ENCODE assay signal across 20 cellular contexts in genomic region chr5:55638455-55638854, GRCh38.
A peak's percentile ranks its signal among the peaks of the same experiment; 100 is the strongest.
DNase-seq lines count a peak whose midpoint lies in the region; ATAC-seq, FAIRE-seq and TF ChIP-seq lines count a peak whose summit lies in the region.
"Had no signal": no experiment of that assay in that cellular context is flagged by ENCODE, and none has a peak within 500 bp of the region (broad histone marks: within the 10 kb centered on the region; RNA-seq: fewer than 3 reads in every experiment).

No MANE protein-coding gene starts in this region.

- in situ Hi-C loops in HepG2 (cut with HindIII; ENCODE audit: extremely low pct_ligation_motif_present, low pct_unique_long_range_greater_than_20kb) = no loop called here
- in situ Hi-C loops in astrocyte of the spinal cord (cut with HindIII; ENCODE audit: low sequenced_read_pairs) = no loop called here

- POLR2A ChIA-PET in HepG2 (lab: Yijun Ruan, JAX) = no interaction called here

- H3K9me3 ChIP-seq in liver (ENCODE audit: control insufficient read depth in 4 of 4, low read length in 3 of 4) (no peaks in the 10 kb centered on the region), HepG2 (ENCODE audit: low read length) (no peaks in the 10 kb centered on the region), muscle layer of colon (ENCODE audit: low read length) (no peaks in the 10 kb centered on the region), testis (no peaks in the 10 kb centered on the region)
- H3K9me3 ChIP-seq: upper lobe of left lung had no signal

- CTCF ChIA-PET in HepG2 (lab: Yijun Ruan, JAX; ENCODE audit: low intra/inter-chr PET ratio, low total read pairs) = no interaction called here

- BruUV-seq in HepG2 (replicated peaks; lab: Mats Ljungman, UMichigan) = no TSS peak

- no peak overlapping the region for H2AFZ ChIP-seq in HepG2 (ENCODE audit: low read length)

- no peak for TF ChIP-seq CTCF in liver (IDR thresholded peaks at IDR 0.05; ENCODE audit: low read depth, low read length, missing input control)
- TF ChIP-seq CTCF in HepG2 (CRISPR knock-in tag; IDR thresholded peaks at IDR 0.05) = no peak
- TF ChIP-seq CTCF in astrocyte of the spinal cord (IDR thresholded peaks at IDR 0.05; ENCODE audit: low read depth, low read length) = no peak
- TF ChIP-seq CTCF in testis (IDR thresholded peaks at IDR 0.05) = no peak

- TF ChIP-seq RAD21 in liver (IDR thresholded peaks at IDR 0.05) = no peak
- TF ChIP-seq RAD21 in HepG2 (CRISPR knock-in tag; IDR thresholded peaks at IDR 0.05) = no peak

- H3K4me2 ChIP-seq in HepG2 (ENCODE audit: low read depth, low read length) = no peak overlapping the region

- intact Hi-C loops in HepG2 (cut with micrococcal nuclease; ENCODE audit: unreplicated experiment) = no loop called here
- intact Hi-C loops in testis (cut with DNase I; ENCODE audit: low total_unique reads) = no loop called here

- WGBS in liver = 31% methylated on average over 4 of the region's 4 CpGs
- 77% methylated on average over 4 of the region's 4 CpGs for WGBS in HepG2 (ENCODE audit: low lambda C conversion rate)
- 56 to 68% methylated on average over 4 of the region's 4 CpGs for WGBS in testis, 2 donors

- no peaks in the 10 kb centered on the region for H3K27me3 ChIP-seq in liver (ENCODE audit: control insufficient read depth in 4 of 4, insufficient read depth in 4 of 4, low read length in 3 of 4)
- H3K27me3 ChIP-seq in HepG2 (ENCODE audit: control insufficient read depth in 1 of 2, insufficient read depth in 2 of 2, low read length in 2 of 2) = no peaks in the 10 kb centered on the region
- H3K27me3 ChIP-seq in muscle layer of colon (ENCODE audit: control insufficient read depth in 1 of 2, insufficient read depth in 2 of 2, low read length in 2 of 2) = no peaks in the 10 kb centered on the region
- no peaks in the 10 kb centered on the region for H3K27me3 ChIP-seq in testis
- H3K27me3 ChIP-seq: upper lobe of left lung had no signal

- H3K36me3 ChIP-seq in liver (ENCODE audit: control insufficient read depth in 4 of 4, insufficient read depth in 3 of 4, low read depth in 1 of 4, low read length in 3 of 4) (no peaks in the 10 kb centered on the region), HepG2 (replicated peaks in 1 of 2; ENCODE audit: control insufficient read depth in 1 of 2, insufficient read depth in 2 of 2, low read length in 2 of 2) (no peaks in the 10 kb centered on the region), muscle layer of colon (ENCODE audit: insufficient read depth, low read length) (no peaks in the 10 kb centered on the region), testis (ENCODE audit: low read depth, missing control alignments) (no peaks in the 10 kb centered on the region)
- H3K36me3 ChIP-seq: upper lobe of left lung had no signal

- ATAC-seq in HepG2 = no peak
- ATAC-seq in HG03196 (IDR thresholded peaks at IDR 0.05; ENCODE audit: unreplicated experiment) = no peak
- ATAC-seq: activated T-helper 17 cell treated with anti-CD3 and anti-CD28 coated beads, Interleukin-2, amount 50 U/mL, for 72 hours; CD8-positive, alpha-beta T cell had no signal

- no peak for FAIRE-seq in HepG2 (lab: Jason Lieb, UNC)
- FAIRE-seq: A204.1, kidney had no signal

- no peaks in the 10 kb centered on the region for H4K20me1 ChIP-seq in HepG2 (ENCODE audit: insufficient read depth, low read length)

- H3K79me2 ChIP-seq in HepG2 (ENCODE audit: insufficient read depth, low read length) = no peaks in the 10 kb centered on the region

- TF ChIP-seq EP300 in HepG2 (IDR thresholded peaks at IDR 0.05; ENCODE audit: low read depth in 2 of 2, low read length in 2 of 2) = no peak
- TF ChIP-seq EP300 in HepG2 (CRISPR knock-in tag; IDR thresholded peaks at IDR 0.05; ENCODE audit: borderline replicate concordance) = no peak

- no peak for DNase-seq in HepG2 (ENCODE audit: low spot score)
- peak; percentile 40 for DNase-seq in astrocyte of the spinal cord (ENCODE audit: low read depth, low spot score)
- DNase-seq in NCI-H526 treated with DMSO at 0.1 percent for 48 hours (lab: John Stamatoyannopoulos, UW) = no peak
- DNase-seq in RKO (ENCODE audit: low spot score) = no peak
- DNase-seq in testis = no peak
- DNase-seq: activated B cell treated with CpG ODN at 0.5 μM for 24 hours; anterior cingulate cortex; CD8-positive, alpha-beta T cell; erythroblast; kidney; NCI-H1105; NK-92 treated with Interleukin-12 subunit alpha and Interleukin-12 subunit beta, amount 100 ng/mL, for 24 hours; nucleus accumbens; upper lobe of left lung had no signal

- TF ChIP-seq POLR2A in HepG2 (IDR thresholded peaks at IDR 0.05; ENCODE audit: insufficient read depth in 1 of 2, low read depth in 2 of 2, low read length in 2 of 2) = no peak
- TF ChIP-seq POLR2A in testis (IDR thresholded peaks at IDR 0.05) = no peak

- H3K9ac ChIP-seq in liver (ENCODE audit: low read depth in 1 of 2, low read length in 2 of 2) (peak overlapping the region; percentile 40 to 62), HepG2 (ENCODE audit: insufficient read depth, low read depth, low read length) (no peak overlapping the region), muscle layer of colon (ENCODE audit: low read length) (no peak overlapping the region)

- peaks cover 1 to 49% (median 18%) of the 10 kb centered on the region in 4 donors for H3K4me1 ChIP-seq in liver (ENCODE audit: control insufficient read depth in 4 of 4, insufficient read depth in 4 of 4, low read length in 3 of 4)
- H3K4me1 ChIP-seq in HepG2 (ENCODE audit: insufficient read depth, low read length) = peaks cover 11% of the 10 kb centered on the region
- H3K4me1 ChIP-seq in muscle layer of colon (ENCODE audit: insufficient read depth, low read length) = peaks cover 49% of the 10 kb centered on the region
- peaks cover 4% of the 10 kb centered on the region for H3K4me1 ChIP-seq in testis

- H3K4me3 ChIP-seq in liver (ENCODE audit: low read depth in 1 of 3, low read length in 3 of 3) (no peak overlapping the region), HepG2 (replicated peaks in 1 of 3; ENCODE audit: insufficient read depth in 1 of 3, low read depth in 2 of 3, low read length in 3 of 3) (no peak overlapping the region), astrocyte of the spinal cord (ENCODE audit: low read depth, low read length) (no peak overlapping the region), muscle layer of colon (ENCODE audit: low read depth in 1 of 2, low read length in 2 of 2) (no peak overlapping the region), testis (no peak overlapping the region)
- H3K4me3 ChIP-seq: skin epidermis, upper lobe of left lung had no signal

- peak overlapping the region; percentile 75 to 96 for H3K27ac ChIP-seq in liver (ENCODE audit: low read depth in 1 of 2, low read length in 2 of 2)
- no peak overlapping the region for H3K27ac ChIP-seq in HepG2 (ENCODE audit: extremely low read length, insufficient read depth, low read length)
- peak overlapping the region; percentile 35 for H3K27ac ChIP-seq in muscle layer of colon (ENCODE audit: low read depth, low read length)
- H3K27ac ChIP-seq in testis = peak overlapping the region in 1 of 2 donors; percentile 42
- H3K27ac ChIP-seq: upper lobe of left lung had no signal

TF ChIP-seq in liver, 16 proteins besides CTCF, POLR2A, EP300 and RAD21:
- no peak for TF ChIP-seq FOXA1 (IDR thresholded peaks at IDR 0.05)
- peak; percentile 40 for TF ChIP-seq YY1 (IDR thresholded peaks at IDR 0.05)

TF ChIP-seq in HepG2, 621 proteins besides CTCF, POLR2A, EP300 and RAD21:
- TF ChIP-seq ZNF567 (CRISPR knock-in tag; IDR thresholded peaks at IDR 0.05; ENCODE audit: borderline replicate concordance) (no peak), SATB2 (CRISPR knock-in tag; IDR thresholded peaks at IDR 0.05) (no peak), ZNF235 (CRISPR knock-in tag; IDR thresholded peaks at IDR 0.05; ENCODE audit: borderline replicate concordance) (no peak), GLMP (CRISPR knock-in tag; IDR thresholded peaks at IDR 0.05; ENCODE audit: borderline replicate concordance) (no peak)

Comparison
In these comparisons a context has a peak if more than half of its experiments do, and no peak if none do; other contexts are left out.
1. H3K9ac ChIP-seq: peak in liver (2 of 2); none in HepG2 (single experiment) and muscle layer of colon (single experiment).